Comparison of ENCODE assay signal across 8 cellular contexts in the genomic region with DNA sequence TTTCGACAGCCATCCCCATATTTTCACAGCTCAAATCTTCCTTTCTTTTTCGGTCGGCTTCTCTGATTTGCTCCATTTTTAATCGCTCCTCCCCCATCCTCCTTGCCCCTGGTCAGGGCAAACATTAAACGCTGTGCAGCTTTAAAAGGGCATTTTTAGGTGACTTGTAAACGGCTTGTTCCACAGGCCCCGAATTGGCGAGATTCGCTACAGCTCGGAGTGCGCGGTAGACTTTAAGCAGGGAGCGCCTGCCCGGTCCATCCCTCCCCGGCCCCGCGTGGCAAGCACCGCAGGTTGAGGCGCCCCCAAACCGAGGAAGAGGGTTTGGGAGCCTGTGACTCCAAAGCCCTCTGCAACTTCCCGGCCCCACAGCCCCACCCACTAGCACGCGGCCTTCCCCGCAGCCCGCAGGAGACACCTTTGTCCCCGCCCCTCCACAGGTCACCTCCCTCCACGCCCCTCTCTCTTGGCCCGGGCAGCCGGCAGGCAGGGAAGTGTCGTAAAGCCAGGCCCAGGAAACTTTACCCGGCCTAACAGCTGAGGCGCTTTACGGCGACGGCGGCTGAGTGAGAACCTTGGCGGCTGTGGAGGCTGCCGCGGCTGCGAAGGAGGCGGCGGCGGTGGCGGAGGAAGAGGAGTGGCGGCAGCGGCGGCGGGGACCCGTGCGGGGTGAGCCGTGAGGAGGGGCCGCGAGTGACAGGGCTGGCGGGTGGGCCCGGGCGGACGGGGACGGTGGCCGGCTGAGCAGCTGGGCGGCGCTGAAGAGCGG.
DNase-seq lines count a peak whose midpoint lies in the region; ATAC-seq and TF ChIP-seq lines count a peak whose summit lies in the region.

A gene (plus strand): TSS at position 550 of the 769 bp plus-strand sequence. CDS start 372 bp downstream, outside the sequence.

- DNase-seq in AG09319 (ENCODE audit: extremely low read depth, low read depth) = peak; percentile 78
- DNase-seq in NCI-H345 treated with DMSO at 0.1 percent for 48 hours (lab: John Stamatoyannopoulos, UW; ENCODE audit: unreplicated experiment) = peak; percentile 86
- DNase-seq in activated CD4-positive, CD25-positive, alpha-beta regulatory T cell (lab: John Stamatoyannopoulos, UW) = peak; percentile 70 to 84 (median 84)
- DNase-seq in central memory CD4-positive, alpha-beta T cell = peak; percentile 96
- DNase-seq in islet precursor cell = peak; percentile 98
- DNase-seq in stimulated activated CD4-positive, alpha-beta T cell treated with anti-CD3 and anti-CD28 coated beads, Interleukin-12 subunit alpha, Interleukin-12 subunit beta, amount 100 ng/mL, for 4 hours = peak; percentile 88

- ATAC-seq in GM19023 (IDR thresholded peaks at IDR 0.05; ENCODE audit: unreplicated experiment) (peak; percentile 86), HG03196 (IDR thresholded peaks at IDR 0.05; ENCODE audit: unreplicated experiment) (peak; percentile 82)

- no peak for TF ChIP-seq CTCF in AG09319 (IDR thresholded peaks at IDR 0.05; ENCODE audit: low read depth, low read length)

Comparison
In these comparisons a context has a peak if more than half of its experiments do, and no peak if none do; other contexts are left out.
1. Peak in every context shown above with its lines: DNase-seq and ATAC-seq.